8 cellular contexts compared by ENCODE assay signal in the genomic region with DNA sequence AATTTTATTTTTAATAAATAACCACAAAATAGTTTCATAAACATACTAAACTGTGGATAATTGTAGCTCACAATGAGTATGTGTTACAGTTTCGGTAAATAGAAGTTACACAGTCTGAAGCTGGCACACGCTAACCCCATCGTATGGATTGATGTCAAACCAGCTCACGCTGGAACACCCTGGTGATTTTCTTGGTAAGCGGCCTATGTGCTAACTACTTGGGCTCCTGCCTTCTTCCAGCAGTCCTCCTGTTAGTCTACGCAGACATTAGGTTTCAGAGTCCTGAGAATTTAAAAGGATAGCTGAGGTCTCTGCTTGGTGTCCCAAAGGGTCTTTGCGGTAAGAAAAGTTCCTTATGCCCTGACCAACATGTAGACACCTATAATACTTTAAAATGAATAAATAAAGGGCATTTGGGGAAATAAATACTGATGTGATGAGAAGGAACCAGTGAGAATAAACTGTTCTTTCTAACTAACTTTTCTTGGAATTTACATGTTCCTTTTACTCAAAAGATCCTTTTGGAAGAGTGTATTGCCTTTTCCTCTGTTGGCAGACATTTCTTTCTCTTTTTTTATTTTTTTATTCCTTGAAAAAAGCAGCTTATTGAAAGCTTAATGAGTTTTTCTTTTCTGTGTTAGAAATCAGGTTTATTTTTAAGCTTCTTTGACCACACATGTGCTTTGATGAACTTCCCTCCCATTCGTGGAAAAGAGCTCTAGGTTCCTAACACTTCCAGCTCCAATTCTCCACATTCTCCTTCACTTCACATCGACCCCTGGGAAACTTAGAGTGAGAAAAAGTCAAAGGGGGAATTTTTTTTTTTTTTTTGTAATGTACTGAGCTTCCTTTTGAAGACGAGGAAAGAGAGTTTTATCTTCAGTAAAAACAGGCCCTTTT.
DNase-seq lines count a peak whose midpoint lies in the region; ATAC-seq and TF ChIP-seq lines count a peak whose summit lies in the region.
"Had no signal": no experiment of that assay in that cellular context is flagged by ENCODE, and none has a peak within 500 bp of the region (broad histone marks: within the 10 kb centered on the region; RNA-seq: fewer than 3 reads in every experiment).

No MANE protein-coding gene starts in this region.

- H3K9me3 ChIP-seq in Panc1 (ENCODE audit: control insufficient read depth, insufficient read depth, low read depth, low read length): no peaks in the 10 kb centered on the region
- H3K9me3 ChIP-seq in fibroblast of lung (ENCODE audit: control insufficient read depth, insufficient read depth, low read depth, low read length): no peaks in the 10 kb centered on the region
- no peaks in the 10 kb centered on the region for H3K9me3 ChIP-seq in tibial nerve

- in situ Hi-C loops in Panc1 (cut with HindIII; ENCODE audit: low pct_unique_long_range_greater_than_20kb, low sequenced_read_pairs): no loop called here

- no peaks in the 10 kb centered on the region for H3K27me3 ChIP-seq in Panc1 (ENCODE audit: control insufficient read depth, insufficient read depth, low read length)
- no peaks in the 10 kb centered on the region for H3K27me3 ChIP-seq in fibroblast of lung (ENCODE audit: control insufficient read depth, insufficient read depth, low read length)
- no peaks in the 10 kb centered on the region for H3K27me3 ChIP-seq in tibial nerve

- H3K79me2 ChIP-seq in fibroblast of lung (ENCODE audit: control insufficient read depth, insufficient read depth, low read length): no peaks in the 10 kb centered on the region

- no peak for ATAC-seq in Panc1
- ATAC-seq in GM21825 (IDR thresholded peaks at IDR 0.05; ENCODE audit: unreplicated experiment): no peak
- ATAC-seq in naive thymus-derived CD8-positive, alpha-beta T cell: no peak

- no peak overlapping the region for H3K4me3 Mint-ChIP-seq in neural crest cell
- H3K4me3 Mint-ChIP-seq in naive thymus-derived CD8-positive, alpha-beta T cell: no peak overlapping the region

- peaks cover 6% of the 10 kb centered on the region for H3K36me3 Mint-ChIP-seq in neural crest cell (ENCODE audit: low read depth)
- no peaks in the 10 kb centered on the region for H3K36me3 Mint-ChIP-seq in naive thymus-derived CD8-positive, alpha-beta T cell

- H3K27ac ChIP-seq in Panc1 (ENCODE audit: low read length): peak overlapping the region; percentile 91
- peak overlapping the region; percentile 68 for H3K27ac ChIP-seq in fibroblast of lung (ENCODE audit: insufficient read depth, low read length)
- H3K27ac ChIP-seq in tibial nerve: peak overlapping the region; percentile 9 to 84 (median 61)

- intact Hi-C loops in Panc1 (cut with micrococcal nuclease; ENCODE audit: unreplicated experiment): loop anchor here (10.0 kb wide), 1 partner anchor 813 kb away; no protein-coding TSS in a partner anchor

- peak overlapping the region; percentile 30 for H3K27ac Mint-ChIP-seq in neural crest cell (ENCODE audit: unreplicated experiment)
- H3K27ac Mint-ChIP-seq in naive thymus-derived CD8-positive, alpha-beta T cell: no peak overlapping the region

- H3K4me3 ChIP-seq in Panc1 (ENCODE audit: low read depth in 2 of 2, low read length in 2 of 2) (no peak overlapping the region), fibroblast of lung (replicated peaks in 1 of 4; ENCODE audit: control extremely low read depth in 1 of 4, insufficient read depth in 1 of 4, low read depth in 3 of 4, low read length in 4 of 4) (no peak overlapping the region), tibial nerve (no peak overlapping the region)

- peak overlapping the region; percentile 5 for H3K4me2 ChIP-seq in fibroblast of lung (ENCODE audit: extremely low read depth, insufficient read depth, low read length)

- H3K4me1 Mint-ChIP-seq in neural crest cell: peaks cover 27% of the 10 kb centered on the region
- no peaks in the 10 kb centered on the region for H3K4me1 Mint-ChIP-seq in naive thymus-derived CD8-positive, alpha-beta T cell

- no peak overlapping the region for H2AFZ ChIP-seq in fibroblast of lung (ENCODE audit: low read length)

- peaks cover 15% of the 10 kb centered on the region for H3K9me3 Mint-ChIP-seq in neural crest cell
- H3K9me3 Mint-ChIP-seq in naive thymus-derived CD8-positive, alpha-beta T cell: peaks cover 0 to 4% (median 0%) of the 10 kb centered on the region in 9 donors

- TF ChIP-seq CTCF in Panc1 (IDR thresholded peaks at IDR 0.05) (no peak), fibroblast of lung (conservative IDR thresholded peaks at IDR 0.05 in 1 of 2, IDR thresholded peaks at IDR 0.05 in 1 of 2; ENCODE audit: low read depth in 1 of 2, low read length in 2 of 2) (no peak), neural crest cell (conservative IDR thresholded peaks at IDR 0.05) (no peak), tibial nerve (IDR thresholded peaks at IDR 0.05) (no peak)

- H3K36me3 ChIP-seq in Panc1 (ENCODE audit: control insufficient read depth, insufficient read depth, low read length) (no peaks in the 10 kb centered on the region), fibroblast of lung (ENCODE audit: control insufficient read depth, insufficient read depth, low read length) (no peaks in the 10 kb centered on the region), tibial nerve (no peaks in the 10 kb centered on the region)

- H3K27me3 Mint-ChIP-seq in neural crest cell (ENCODE audit: low read depth): no peaks in the 10 kb centered on the region
- H3K27me3 Mint-ChIP-seq in naive thymus-derived CD8-positive, alpha-beta T cell: peaks cover 5 to 10% (median 8%) of the 10 kb centered on the region in 5 donors

- no peak overlapping the region for H3K9ac ChIP-seq in fibroblast of lung (ENCODE audit: insufficient read depth, low read length)

- POLR2A ChIA-PET in Panc1 (lab: Charles Lee): interaction anchor here (0.6 kb wide), 1 partner anchor 850 kb away, joined by 3 read pairs; no protein-coding TSS in a partner anchor
- POLR2A ChIA-PET in naive thymus-derived CD8-positive, alpha-beta T cell (lab: Charles Lee): no interaction called here

- H3K4me1 ChIP-seq in Panc1 (ENCODE audit: control insufficient read depth, insufficient read depth, low read length): peaks cover 21% of the 10 kb centered on the region
- H3K4me1 ChIP-seq in fibroblast of lung (ENCODE audit: control insufficient read depth, extremely low read depth, insufficient read depth, low read length): peaks cover 16% of the 10 kb centered on the region
- H3K4me1 ChIP-seq in tibial nerve: peaks cover 0 to 27% (median 11%) of the 10 kb centered on the region in 4 donors

- H4K20me1 ChIP-seq in fibroblast of lung (ENCODE audit: control insufficient read depth, extremely low read depth, insufficient read depth, low read length): no peaks in the 10 kb centered on the region

- DNase-seq in Panc1 (ENCODE audit: low read depth, low spot score) (no peak), fibroblast of lung (ENCODE audit: low read depth in 2 of 2) (peak in 1 of 2 donors; percentile 73), neural crest cell (ENCODE audit: low read depth, low spot score) (no peak), tibial nerve (ENCODE audit: low spot score in 2 of 2) (peak in 1 of 2 donors; percentile 16), NCI-H1105 treated with DMSO at 0.1 percent for 48 hours (lab: John Stamatoyannopoulos, UW) (no peak)
- DNase-seq in naive thymus-derived CD8-positive, alpha-beta T cell: no peak
- DNase-seq: posterior cingulate gyrus had no signal

- TF ChIP-seq EP300 in tibial nerve (IDR thresholded peaks at IDR 0.05): peak in 1 of 2 donors; percentile 28

- BruUV-seq in Panc1 (replicated peaks; lab: Mats Ljungman, UMichigan): no TSS peak

- TF ChIP-seq POLR2A in tibial nerve (IDR thresholded peaks at IDR 0.05): no peak

- CTCF ChIA-PET in Panc1 (lab: Charles Lee): no interaction called here

- 37 to 40% methylated on average over 10 of the region's 10 CpGs for WGBS in tibial nerve, 2 donors
